In genomic region chr6:110826236-110827129, GRCh38 we compare ENCODE assay signal across 12 cellular contexts. TPM values are rescaled to one million over a fixed set of nuclear protein-coding genes. Genes with fewer than 3 reads are reported as not detected.
DNase-seq lines count a peak whose midpoint lies in the region; ATAC-seq and TF ChIP-seq lines count a peak whose summit lies in the region.
"Had no signal": no experiment of that assay in that cellular context is flagged by ENCODE, and none has a peak within 500 bp of the region (broad histone marks: within the 10 kb centered on the region; RNA-seq: fewer than 3 reads in every experiment).

No MANE protein-coding gene starts in this region.

- no peaks in the 10 kb centered on the region for H3K27me3 ChIP-seq in gastroesophageal sphincter
- H3K27me3 ChIP-seq in neuronal stem cell (ENCODE audit: control insufficient read depth in 3 of 3, insufficient read depth in 3 of 3, low read depth in 1 of 3, low read length in 3 of 3), result no peaks in the 10 kb centered on the region
- H3K27me3 ChIP-seq in HAP-1 (ENCODE audit: low read depth), result no peaks in the 10 kb centered on the region; the same call in 1 of the 2 replicates

- no peak overlapping the region for H3K18ac ChIP-seq in neuronal stem cell (ENCODE audit: low read length)

- H4K91ac ChIP-seq in neuronal stem cell (ENCODE audit: low read depth, low read length, poor library complexity), result no peak overlapping the region

- in situ Hi-C loops in HAP-1 (cut with MboI; ENCODE audit: low sequenced_read_pairs) (no loop called here), GM13976 (cut with MboI; ENCODE audit: low sequenced_read_pairs, unreplicated experiment) (no loop called here)

- no peak for TF ChIP-seq POLR2A in gastroesophageal sphincter (IDR thresholded peaks at IDR 0.05)

- H2BK15ac ChIP-seq in neuronal stem cell (ENCODE audit: low read length), result no peak overlapping the region

- no peak overlapping the region for H2BK120ac ChIP-seq in neuronal stem cell (ENCODE audit: low read depth, low read length)

- no peak overlapping the region for H2BK12ac ChIP-seq in neuronal stem cell (ENCODE audit: low read length)

- H3K23ac ChIP-seq in neuronal stem cell (ENCODE audit: low read depth, low read length, poor library complexity), result no peak overlapping the region

- H3K36me3 ChIP-seq in gastroesophageal sphincter (no peaks in the 10 kb centered on the region), neuronal stem cell (replicated peaks in 1 of 2; ENCODE audit: control insufficient read depth in 2 of 2, insufficient read depth in 2 of 2, low read length in 2 of 2) (no peaks in the 10 kb centered on the region), HAP-1 (replicated peaks) (no peaks in the 10 kb centered on the region)

- no peak overlapping the region for H3K9ac ChIP-seq in neuronal stem cell (ENCODE audit: low read depth, low read length, poor library complexity)

- no peak overlapping the region for H3K4me3 ChIP-seq in gastroesophageal sphincter
- H3K4me3 ChIP-seq in neuronal stem cell (ENCODE audit: low read length in 2 of 2), result no peak overlapping the region
- no peak overlapping the region for H3K4me3 ChIP-seq in HAP-1

- 51 to 75% methylated on average over 3 to 8 of the region's 9 CpGs for WGBS in gastroesophageal sphincter (ENCODE audit: low coverage in 1 of 2), 2 donors
- no CpG with 5 or more reads among the region's 9 CpGs for WGBS in neuronal stem cell (ENCODE audit: extremely low coverage in 2 of 2, insufficient read length in 2 of 2, insufficient replicate concordance in 1 of 2), 2 donors

- no peaks in the 10 kb centered on the region for H3K79me1 ChIP-seq in neuronal stem cell (ENCODE audit: low read depth, low read length)

- H2AFZ ChIP-seq in neuronal stem cell (ENCODE audit: low read length), result peak overlapping the region; percentile 45

- no peak overlapping the region for H4K8ac ChIP-seq in neuronal stem cell (ENCODE audit: low read depth, low read length)

- ATAC-seq in gastroesophageal sphincter, result peak; percentile 56
- ATAC-seq: stimulated activated naive CD8-positive, alpha-beta T cell treated with anti-CD3 and anti-CD28 coated beads, Interleukin-15, Interleukin-2, amounts not matched to agents 100 U/mL and 50 U/mL, for 24 hours had no signal

- no peak overlapping the region for H3K4me2 ChIP-seq in neuronal stem cell (ENCODE audit: insufficient read depth, low read length, poor library complexity, severe bottlenecking)

- H3K27ac ChIP-seq in gastroesophageal sphincter, result peak overlapping the region in 3 of 4 donors; percentile 15 to 59 (median 16)
- no peak overlapping the region for H3K27ac ChIP-seq in neuronal stem cell (replicated peaks; ENCODE audit: low read length)

- no peak overlapping the region for H2AK5ac ChIP-seq in neuronal stem cell (ENCODE audit: low read depth, low read length)

- no peak overlapping the region for H3K14ac ChIP-seq in neuronal stem cell (ENCODE audit: low read length)

- TF ChIP-seq CTCF in gastroesophageal sphincter (IDR thresholded peaks at IDR 0.05), result no peak
- no peak for TF ChIP-seq CTCF in GM13976 (IDR thresholded peaks at IDR 0.05; ENCODE audit: borderline replicate concordance, control extremely low read depth, extremely low read depth, insufficient read depth, missing control alignments)

- H3K4me1 ChIP-seq in gastroesophageal sphincter, result peaks cover 0 to 13% (median 0%) of the 10 kb centered on the region in 3 donors
- H3K4me1 ChIP-seq in neuronal stem cell (ENCODE audit: control insufficient read depth in 2 of 2, insufficient read depth in 1 of 2, low read depth in 1 of 2, low read length in 2 of 2), result no peaks in the 10 kb centered on the region
- no peaks in the 10 kb centered on the region for H3K4me1 ChIP-seq in HAP-1

- H3K9me3 ChIP-seq in gastroesophageal sphincter, result no peaks in the 10 kb centered on the region
- no peaks in the 10 kb centered on the region for H3K9me3 ChIP-seq in neuronal stem cell (replicated peaks in 1 of 2; ENCODE audit: control insufficient read depth in 2 of 2, insufficient read depth in 1 of 2, low read depth in 1 of 2, low read length in 2 of 2)
- H3K9me3 ChIP-seq in HAP-1, result no peaks in the 10 kb centered on the region

- DNase-seq in CD1c-positive myeloid dendritic cell (ENCODE audit: extremely low spot score), result peak; percentile 73
- peak; percentile 55 for DNase-seq in OCI-M1 (lab: John Stamatoyannopoulos, UW)
- no peak for DNase-seq in neuronal stem cell (ENCODE audit: low spot score)
- no peak for DNase-seq in HAP-1 (ENCODE audit: low spot score in 2 of 2)
- DNase-seq in GM19238 (ENCODE audit: insufficient read length, low spot score), result no peak
- no peak for DNase-seq in T-helper 2 cell
- no peak for DNase-seq in GM13976 (ENCODE audit: low spot score)
- DNase-seq: midbrain; NCI-H446 treated with DMSO at 0.1 percent for 48 hours; stimulated activated CD4-positive, alpha-beta T cell treated with anti-CD3 and anti-CD28 coated beads, Interleukin-15, amount 100 ng/mL, for 24 hours; stimulated activated naive CD8-positive, alpha-beta T cell treated with anti-CD3 and anti-CD28 coated beads, Interleukin-15, Interleukin-2, amounts not matched to agents 100 U/mL and 50 U/mL, for 24 hours had no signal

- no peak overlapping the region for H2BK5ac ChIP-seq in neuronal stem cell (ENCODE audit: low read length)

- no peak for TF ChIP-seq EP300 in gastroesophageal sphincter (IDR thresholded peaks at IDR 0.05)

- no peak overlapping the region for H3K4ac ChIP-seq in neuronal stem cell (ENCODE audit: low read length)

RNA-seq across cellular contexts. Expression of gene CDK19, which starts 11.2 kb away (rescaled TPM):
- total RNA-seq in gastroesophageal sphincter, result 10 to 100 TPM; 12.9 to 23.2 (median 13.2) TPM
- polyA plus RNA-seq in neuronal stem cell (2013, experiment 1 of 2), result 18.7 TPM
- 19.5 TPM for polyA plus RNA-seq in neuronal stem cell (2013, experiment 2 of 2)

RNA-seq across cellular contexts. Expression of gene AMD1, which starts 48.1 kb away (rescaled TPM):
- 10 to 100 TPM; 51.4 to 96.5 (median 79.0) TPM for total RNA-seq in gastroesophageal sphincter
- polyA plus RNA-seq in neuronal stem cell (2013, experiment 1 of 2), result 101 TPM
- polyA plus RNA-seq in neuronal stem cell (2013, experiment 2 of 2), result 111 TPM

Comparison
In these comparisons a context has a peak if more than half of its experiments do, and no peak if none do; other contexts are left out.
1. DNase-seq: peak in CD1c-positive myeloid dendritic cell (single experiment) and OCI-M1 (single experiment); none in neuronal stem cell (single experiment), HAP-1 (0 of 2), GM19238 (single experiment), T-helper 2 cell (0 of 5) and GM13976 (single experiment).